Comparison of ENCODE assay signal across 19 cellular contexts in the genomic region with DNA sequence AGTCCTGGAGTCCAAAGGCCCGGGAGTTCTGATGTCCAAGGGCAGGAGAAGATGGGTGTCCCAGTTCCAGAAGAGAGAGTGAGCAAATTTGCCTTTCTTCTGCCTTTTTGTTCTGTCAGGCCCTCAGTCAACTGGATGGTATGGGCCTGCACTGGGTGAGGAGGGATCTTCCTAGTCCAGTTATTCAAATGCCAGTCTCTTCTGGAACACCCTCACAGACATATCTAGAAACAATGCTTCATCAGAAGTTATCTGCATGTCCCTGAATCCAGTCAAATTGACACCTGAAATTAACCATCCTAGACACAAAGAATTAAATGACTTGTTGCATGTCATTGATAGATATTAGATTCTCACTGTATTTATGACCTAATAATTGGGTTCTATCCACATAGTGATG. TPM values are rescaled to one million over a fixed set of nuclear protein-coding genes. Genes with fewer than 3 reads are reported as not detected.
DNase-seq lines count a peak whose midpoint lies in the region; ATAC-seq and TF ChIP-seq lines count a peak whose summit lies in the region.
"Had no signal": no experiment of that assay in that cellular context is flagged by ENCODE, and none has a peak within 500 bp of the region (broad histone marks: within the 10 kb centered on the region; RNA-seq: fewer than 3 reads in every experiment).

No MANE protein-coding gene starts in this region.

- no peak overlapping the region for H3K27ac ChIP-seq in CD4-positive, alpha-beta T cell (ENCODE audit: low read depth, low read length)
- no peak overlapping the region for H3K27ac ChIP-seq in esophagus muscularis mucosa (replicated peaks in 1 of 4)
- no peak overlapping the region for H3K27ac ChIP-seq in OCI-LY7 (ENCODE audit: low read depth, low read length, poor library complexity, severe bottlenecking)

- CTCF ChIA-PET in CD4-positive, alpha-beta T cell (lab: Charles Lee) = no interaction called here
- CTCF ChIA-PET in activated CD4-positive, alpha-beta memory T cell treated with anti-CD3 and anti-CD28 coated beads for 36 hours (lab: Charles Lee) = no interaction called here
- CTCF ChIA-PET in OCI-LY7 (lab: Charles Lee; ENCODE audit: unreplicated experiment) = no interaction called here

- peaks cover 40% of the 10 kb centered on the region for H3K4me1 Mint-ChIP-seq in CD4-positive, alpha-beta T cell (ENCODE audit: low read depth)
- peaks cover 26% of the 10 kb centered on the region for H3K4me1 Mint-ChIP-seq in activated CD4-positive, alpha-beta memory T cell treated with anti-CD3 and anti-CD28 coated beads for 36 hours (ENCODE audit: low read depth)

- TF ChIP-seq EP300 in esophagus muscularis mucosa (IDR thresholded peaks at IDR 0.05) = no peak

- ATAC-seq in activated CD4-positive, CD25-positive, alpha-beta regulatory T cell treated with anti-CD3 and anti-CD28 coated beads, Interleukin-2, amount 50 U/mL, for 24 hours = peak; percentile 20 to 42
- no peak for ATAC-seq in CD4-positive, alpha-beta T cell (ENCODE audit: poor library complexity)
- ATAC-seq: HCT116, sciatic nerve had no signal

- H3K4me3 Mint-ChIP-seq in CD4-positive, alpha-beta T cell = no peak overlapping the region
- H3K4me3 Mint-ChIP-seq in activated CD4-positive, alpha-beta memory T cell treated with anti-CD3 and anti-CD28 coated beads for 36 hours = no peak overlapping the region

- DNase-seq in activated CD4-positive, CD25-positive, alpha-beta regulatory T cell treated with anti-CD3 and anti-CD28 coated beads, Interleukin-2, amount 50 U/mL, for 72 hours = no peak
- DNase-seq in CD4-positive, alpha-beta T cell = no peak
- no peak for DNase-seq in activated CD4-positive, alpha-beta memory T cell treated with anti-CD3 and anti-CD28 coated beads for 36 hours
- DNase-seq in esophagus muscularis mucosa (ENCODE audit: extremely low spot score) (peak; percentile 57), NCI-H1694 treated with DMSO at 0.1 percent for 48 hours (lab: John Stamatoyannopoulos, UW) (no peak), OCI-LY7 (ENCODE audit: low spot score) (no peak)
- DNase-seq in effector CD4-positive, alpha-beta T cell = no peak
- DNase-seq: 8988T; activated CD8-positive, alpha-beta memory T cell treated with anti-CD3 and anti-CD28 coated beads, Interleukin-2, amount 50 U/mL, for 48 hours; DMS53; NCI-H1930; NCI-H226; SHP77 treated with DMSO at 0.1 percent for 48 hours; stimulated activated CD4-positive, alpha-beta T cell treated with anti-CD3 and anti-CD28 coated beads, Interleukin-15, amount 100 ng/mL, for 24 hours; trophoblast cell had no signal

- H3K36me3 Mint-ChIP-seq in CD4-positive, alpha-beta T cell (ENCODE audit: low read depth) = peaks cover 6% of the 10 kb centered on the region
- H3K36me3 Mint-ChIP-seq in activated CD4-positive, alpha-beta memory T cell treated with anti-CD3 and anti-CD28 coated beads for 36 hours = peaks cover 18% of the 10 kb centered on the region

- no peak overlapping the region for H3K4me3 ChIP-seq in esophagus muscularis mucosa
- H3K4me3 ChIP-seq in OCI-LY7 (ENCODE audit: low read depth, low read length, poor library complexity, severe bottlenecking) = no peak overlapping the region

- intact Hi-C loops in CD4-positive, alpha-beta T cell (cut with DNase I, micrococcal nuclease) = loop anchor here in 1 of 2 experiments (2.0 kb wide), 2 partner anchors 18 to 44 kb away; no protein-coding TSS in a partner anchor
- intact Hi-C loops in activated CD4-positive, alpha-beta memory T cell treated with anti-CD3 and anti-CD28 coated beads for 36 hours (cut with micrococcal nuclease) = loop anchor here (1.0 to 5.0 kb wide), 3 partner anchors 18 to 105 kb away; no protein-coding TSS in a partner anchor
- intact Hi-C loops in esophagus muscularis mucosa (cut with DNase I) = no loop called here
- intact Hi-C loops in OCI-LY7 (cut with micrococcal nuclease; ENCODE audit: unreplicated experiment) = no loop called here

- 21% methylated on average over 1 of the region's 1 CpG for WGBS in esophagus muscularis mucosa

- H3K36me3 ChIP-seq in esophagus muscularis mucosa = no peaks in the 10 kb centered on the region
- H3K36me3 ChIP-seq in OCI-LY7 (ENCODE audit: insufficient read depth, low read length) = no peaks in the 10 kb centered on the region

- no peaks in the 10 kb centered on the region for H4K20me1 ChIP-seq in OCI-LY7 (ENCODE audit: insufficient read depth, low read length)

- no peaks in the 10 kb centered on the region for H3K27me3 Mint-ChIP-seq in CD4-positive, alpha-beta T cell
- H3K27me3 Mint-ChIP-seq in activated CD4-positive, alpha-beta memory T cell treated with anti-CD3 and anti-CD28 coated beads for 36 hours = no peaks in the 10 kb centered on the region
- H3K27me3 Mint-ChIP-seq: progenitor cell of endocrine pancreas had no signal

- no peaks in the 10 kb centered on the region for H3K79me2 ChIP-seq in OCI-LY7 (ENCODE audit: insufficient read depth, low read depth, low read length)

- no peaks in the 10 kb centered on the region for H3K4me1 ChIP-seq in esophagus muscularis mucosa
- no peaks in the 10 kb centered on the region for H3K4me1 ChIP-seq in OCI-LY7 (ENCODE audit: insufficient read depth, low read length, poor library complexity, severe bottlenecking)

- H3K27me3 ChIP-seq in CD4-positive, alpha-beta T cell (ENCODE audit: control insufficient read depth, insufficient read depth, low read length) = no peaks in the 10 kb centered on the region
- H3K27me3 ChIP-seq in esophagus muscularis mucosa = no peaks in the 10 kb centered on the region

- no peak for TF ChIP-seq CTCF in CD4-positive, alpha-beta T cell (IDR thresholded peaks at IDR 0.05)
- TF ChIP-seq CTCF in esophagus muscularis mucosa (IDR thresholded peaks at IDR 0.05) (no peak), OCI-LY7 (conservative IDR thresholded peaks at IDR 0.05; ENCODE audit: low read length) (no peak)

- H3K9me3 Mint-ChIP-seq in CD4-positive, alpha-beta T cell = peaks cover 6% of the 10 kb centered on the region
- peaks cover 34% of the 10 kb centered on the region for H3K9me3 Mint-ChIP-seq in activated CD4-positive, alpha-beta memory T cell treated with anti-CD3 and anti-CD28 coated beads for 36 hours

- H3K4me2 ChIP-seq in OCI-LY7 (ENCODE audit: low read length) = no peak overlapping the region

- H3K27ac Mint-ChIP-seq in CD4-positive, alpha-beta T cell = peak overlapping the region; percentile 74
- peak overlapping the region; percentile 69 for H3K27ac Mint-ChIP-seq in activated CD4-positive, alpha-beta memory T cell treated with anti-CD3 and anti-CD28 coated beads for 36 hours
- H3K27ac Mint-ChIP-seq: progenitor cell of endocrine pancreas had no signal

- peaks cover 4% of the 10 kb centered on the region for H3K9me3 ChIP-seq in CD4-positive, alpha-beta T cell (ENCODE audit: control insufficient read depth, low read length)
- no peaks in the 10 kb centered on the region for H3K9me3 ChIP-seq in esophagus muscularis mucosa
- H3K9me3 ChIP-seq in OCI-LY7 (ENCODE audit: low read length) = no peaks in the 10 kb centered on the region

- POLR2A ChIA-PET in CD4-positive, alpha-beta T cell (lab: Charles Lee) = interaction anchor here (1.0 to 1.5 kb wide), 4 partner anchors 18 to 382 kb away, joined by 3 to 5 read pairs (median 4); partner anchors contain the start of gene ADH5
- POLR2A ChIA-PET in activated CD4-positive, alpha-beta memory T cell treated with anti-CD3 and anti-CD28 coated beads for 36 hours (lab: Charles Lee) = no interaction called here
- POLR2A ChIA-PET in OCI-LY7 (lab: Charles Lee) = no interaction called here

- H2AFZ ChIP-seq in OCI-LY7 (ENCODE audit: low read length) = no peak overlapping the region

- no peaks in the 10 kb centered on the region for H3K9me2 ChIP-seq in OCI-LY7 (ENCODE audit: insufficient read depth, low read length)

- TF ChIP-seq POLR2A in esophagus muscularis mucosa (IDR thresholded peaks at IDR 0.05; ENCODE audit: low read depth) = no peak

- no TSS peak for BruUV-seq in OCI-LY7 (replicated peaks; lab: Mats Ljungman, UMichigan)

RNA-seq across cellular contexts. Expression of gene TSPAN5, which starts 48.5 kb away (rescaled TPM):
- 1 to 10 TPM; 1.8 to 2.8 TPM for total RNA-seq in CD4-positive, alpha-beta T cell
- 10 to 100 TPM; 19.2 to 20.4 TPM for total RNA-seq in activated CD4-positive, alpha-beta memory T cell treated with anti-CD3 and anti-CD28 coated beads for 36 hours
- total RNA-seq in esophagus muscularis mucosa (10 to 100 TPM in 3 of 4 donors, 1 to 10 TPM in 1; 9.1 to 16.8 (median 13.3) TPM), OCI-LY7 (2022) (not detected in 2 replicates)
- not detected in 2 replicates for total RNA-seq in OCI-LY7 (2014; rRNA removed; shearing (Covaris generic))
